Comparison of ENCODE assay signal across 8 cellular contexts in the genomic region with DNA sequence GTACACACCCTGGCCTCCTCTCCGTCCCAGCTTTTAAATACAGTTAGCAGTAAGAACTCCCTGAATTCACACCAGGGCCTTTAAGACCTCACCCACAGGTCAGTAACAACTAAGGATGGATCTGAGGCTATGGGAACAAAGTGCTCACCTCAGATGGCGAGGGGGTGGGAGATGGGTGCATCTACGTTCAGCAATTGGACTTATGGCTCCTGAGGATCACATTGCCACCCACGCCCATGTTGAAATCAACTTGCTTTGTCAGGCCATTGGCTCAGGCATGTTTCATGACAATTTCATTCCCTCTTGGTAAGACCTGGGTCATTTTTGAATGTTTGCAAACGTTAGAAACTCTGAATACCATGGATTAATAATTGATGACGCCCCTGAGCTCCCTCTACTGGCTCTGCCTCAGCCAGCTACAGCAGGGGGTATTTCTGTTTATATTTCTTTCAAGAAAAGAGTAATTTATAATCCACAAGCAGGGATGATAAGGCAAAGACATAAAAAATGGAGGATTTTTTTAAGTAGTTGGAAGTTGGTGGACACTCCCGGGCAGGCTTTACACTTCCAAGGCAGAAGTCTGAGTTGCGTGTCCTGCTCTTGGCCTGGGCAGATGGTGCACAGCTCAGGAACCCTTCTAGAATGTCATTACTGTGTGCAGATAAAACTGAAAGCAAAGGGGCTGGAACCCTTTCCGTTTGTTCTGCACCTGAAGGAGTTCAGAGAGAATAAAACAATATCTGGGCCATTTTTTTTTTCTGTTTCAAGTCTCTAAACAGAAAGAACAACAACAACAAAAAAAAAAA. TPM values are rescaled to one million over a fixed set of nuclear protein-coding genes. Genes with fewer than 3 reads are reported as not detected.
A peak's percentile ranks its signal among the peaks of the same experiment; 100 is the strongest.
DNase-seq lines count a peak whose midpoint lies in the region; ATAC-seq, FAIRE-seq and TF ChIP-seq lines count a peak whose summit lies in the region.

No MANE protein-coding gene starts in this region.

- no peaks in the 10 kb centered on the region for H3K9me3 Mint-ChIP-seq in stimulated activated memory B cell treated with anti-CD40 and anti-IgM and Interleukin-4, amounts not matched to agents 10 μg/mL and 1 μg/mL and 100 μg/mL, for 72 hours

- H3K27ac ChIP-seq in cardiac muscle cell: no peak overlapping the region

- TF ChIP-seq CTCF in cardiac muscle cell (IDR thresholded peaks at IDR 0.05; ENCODE audit: low read depth, low read length) (peak; percentile 30), bronchial epithelial cell (IDR thresholded peaks at IDR 0.05; ENCODE audit: insufficient read depth, low read length, severe bottlenecking) (peak; percentile 15)

- DNase-seq in cardiac muscle cell (ENCODE audit: low read depth in 1 of 2, low spot score in 1 of 2) (no peak), Right ventricle myocardium superior (no peak), bronchial epithelial cell (ENCODE audit: low read depth) (peak; percentile 68), NCI-H146 (lab: John Stamatoyannopoulos, UW) (no peak), AML-193 (lab: John Stamatoyannopoulos, UW) (no peak), NCI-H187 treated with DMSO at 0.1 percent for 48 hours (lab: John Stamatoyannopoulos, UW) (no peak)

- no peaks in the 10 kb centered on the region for H3K36me3 ChIP-seq in cardiac muscle cell
- H3K36me3 ChIP-seq in bronchial epithelial cell (ENCODE audit: control insufficient read depth, insufficient read depth, low read length): no peaks in the 10 kb centered on the region

- FAIRE-seq in bronchial epithelial cell (lab: Jason Lieb, UNC): no peak

- H3K27me3 ChIP-seq in cardiac muscle cell: no peaks in the 10 kb centered on the region
- H3K27me3 ChIP-seq in bronchial epithelial cell (ENCODE audit: control insufficient read depth, insufficient read depth, low read length): peaks cover 2% of the 10 kb centered on the region

- H3K36me3 Mint-ChIP-seq in stimulated activated memory B cell treated with anti-CD40 and anti-IgM and Interleukin-4, amounts not matched to agents 10 μg/mL and 1 μg/mL and 100 μg/mL, for 72 hours: no peaks in the 10 kb centered on the region

- H3K27me3 Mint-ChIP-seq in stimulated activated memory B cell treated with anti-CD40 and anti-IgM and Interleukin-4, amounts not matched to agents 10 μg/mL and 1 μg/mL and 100 μg/mL, for 72 hours: no peaks in the 10 kb centered on the region

- peak overlapping the region; percentile 72 for H3K27ac Mint-ChIP-seq in stimulated activated memory B cell treated with anti-CD40 and anti-IgM and Interleukin-4, amounts not matched to agents 10 μg/mL and 1 μg/mL and 100 μg/mL, for 72 hours

- H3K9me3 ChIP-seq in cardiac muscle cell (ENCODE audit: low read depth): no peaks in the 10 kb centered on the region

- H3K4me1 Mint-ChIP-seq in stimulated activated memory B cell treated with anti-CD40 and anti-IgM and Interleukin-4, amounts not matched to agents 10 μg/mL and 1 μg/mL and 100 μg/mL, for 72 hours: peaks cover 51% of the 10 kb centered on the region

- no peak overlapping the region for H3K4me3 Mint-ChIP-seq in stimulated activated memory B cell treated with anti-CD40 and anti-IgM and Interleukin-4, amounts not matched to agents 10 μg/mL and 1 μg/mL and 100 μg/mL, for 72 hours

- ATAC-seq in Right ventricle myocardium superior (ENCODE audit: poor library complexity) (no peak), HG03196 (IDR thresholded peaks at IDR 0.05; ENCODE audit: unreplicated experiment) (peak; percentile 42)
- no peak for ATAC-seq in stimulated activated memory B cell treated with anti-CD40 and anti-IgM and Interleukin-4, amounts not matched to agents 10 μg/mL and 1 μg/mL and 100 μg/mL, for 72 hours

- intact Hi-C loops in Right ventricle myocardium superior (cut with DNase I): no loop called here

- H3K4me3 ChIP-seq in cardiac muscle cell: no peak overlapping the region
- H3K4me3 ChIP-seq in bronchial epithelial cell (ENCODE audit: low read depth, low read length): no peak overlapping the region

- H3K4me1 ChIP-seq in cardiac muscle cell (ENCODE audit: low read depth): no peaks in the 10 kb centered on the region

RNA-seq across cellular contexts. Expression of a gene that starts 13.7 kb away (rescaled TPM):
- total RNA-seq in cardiac muscle cell (11.1 and 22.0 TPM in 2 replicates), Right ventricle myocardium superior (11.7 TPM), bronchial epithelial cell (25.3 and 35.8 TPM in 2 replicates)
- 27.0 and 32.7 TPM in 2 replicates for polyA plus RNA-seq in cardiac muscle cell
